Comparison of ENCODE assay signal across 15 cellular contexts in genomic region chr1:177926201-177926600, GRCh38. TPM values are rescaled to one million over a fixed set of nuclear protein-coding genes. Genes with fewer than 3 reads are reported as not detected.
"Had no signal": no experiment of that assay in that cellular context is flagged by ENCODE, and none has a peak within 500 bp of the region (broad histone marks: within the 10 kb centered on the region; RNA-seq: fewer than 3 reads in every experiment).

No MANE protein-coding gene starts in this region.

- H3K27me3 ChIP-seq: tibial artery had no signal

- ATAC-seq: activated CD8-positive, alpha-beta T cell treated with anti-CD3 and anti-CD28 coated beads, Interleukin-2, amount 10 ng/mL, durations not matched to agents 7 days and 5 days; activated naive CD4-positive, alpha-beta T cell treated with anti-CD3 and anti-CD28 coated beads, Interleukin-2, amount 50 U/mL, for 72 hours; esophagus mucosa; left lobe of liver; stimulated activated memory B cell treated with anti-CD40 and anti-IgM and Interleukin-4, amounts not matched to agents 10 μg/mL and 1 μg/mL and 100 μg/mL, for 72 hours had no signal

- DNase-seq: activated B cell treated with CpG ODN at 0.5 μM for 24 hours; activated CD4-positive, alpha-beta T cell treated with anti-CD3 and anti-CD28 coated beads for 48 hours; activated CD8-positive, alpha-beta memory T cell treated with anti-CD3 and anti-CD28 coated beads, Interleukin-2, amount 50 U/mL, for 4 hours; activated CD8-positive, alpha-beta T cell treated with anti-CD3 and anti-CD28 coated beads, Interleukin-2, amount 10 ng/mL, durations not matched to agents 7 days and 5 days; activated effector memory CD4-positive, alpha-beta T cell treated with anti-CD3 and anti-CD28 coated beads, Interleukin-2, amount 50 U/mL, for 16 hours; activated T-cell treated with anti-CD3 and anti-CD28 coated beads, Interleukin-2, amount 50 U/mL, for 48 hours; cerebellar nuclear complex; endodermal cell; hippocampal formation; stimulated activated CD4-positive, alpha-beta T cell treated with anti-CD3 and anti-CD28 coated beads, Interleukin-2, amount 100 ng/mL, for 48 hours; tibial artery had no signal

- H3K9me3 ChIP-seq: tibial artery had no signal

- H3K4me3 ChIP-seq: tibial artery had no signal

RNA-seq across cellular contexts. Expression of gene SEC16B, which starts 43.7 kb away (rescaled TPM):
- total RNA-seq: activated B cell treated with CpG ODN at 0.5 μM for 24 hours; activated CD8-positive, alpha-beta T cell treated with anti-CD3 and anti-CD28 coated beads, Interleukin-2, amount 10 ng/mL, durations not matched to agents 7 days and 5 days; activated naive CD4-positive, alpha-beta T cell treated with anti-CD3 and anti-CD28 coated beads, Interleukin-2, amount 50 U/mL, for 72 hours had no signal
